In the genomic region with DNA sequence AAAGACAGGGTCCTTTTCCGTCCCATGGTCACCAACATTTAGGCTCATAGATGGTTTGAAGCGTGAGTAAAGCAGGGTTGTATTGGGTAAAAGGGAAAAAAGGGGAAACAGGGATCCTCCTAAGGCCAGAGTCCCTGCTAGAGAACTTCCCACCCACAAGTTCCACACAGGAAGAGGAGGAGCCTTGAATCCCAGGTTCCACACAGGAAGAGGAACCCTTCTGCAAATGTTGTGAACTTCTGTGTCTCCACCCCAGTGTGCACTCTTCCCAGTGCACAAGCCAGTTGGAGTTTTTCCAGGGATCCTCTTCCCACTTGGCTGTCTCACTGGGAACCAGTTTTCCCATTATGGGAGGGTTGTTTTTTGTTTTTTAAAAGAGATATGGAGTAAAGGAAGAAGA, we compare ENCODE assay signal across 1 cellular context.
TF ChIP-seq lines count a peak whose summit lies in the region.

No MANE protein-coding gene starts in this region.

TF ChIP-seq in K562, 482 proteins besides CTCF, POLR2A, EP300 and RAD21:
- TF ChIP-seq, protein P1, sequence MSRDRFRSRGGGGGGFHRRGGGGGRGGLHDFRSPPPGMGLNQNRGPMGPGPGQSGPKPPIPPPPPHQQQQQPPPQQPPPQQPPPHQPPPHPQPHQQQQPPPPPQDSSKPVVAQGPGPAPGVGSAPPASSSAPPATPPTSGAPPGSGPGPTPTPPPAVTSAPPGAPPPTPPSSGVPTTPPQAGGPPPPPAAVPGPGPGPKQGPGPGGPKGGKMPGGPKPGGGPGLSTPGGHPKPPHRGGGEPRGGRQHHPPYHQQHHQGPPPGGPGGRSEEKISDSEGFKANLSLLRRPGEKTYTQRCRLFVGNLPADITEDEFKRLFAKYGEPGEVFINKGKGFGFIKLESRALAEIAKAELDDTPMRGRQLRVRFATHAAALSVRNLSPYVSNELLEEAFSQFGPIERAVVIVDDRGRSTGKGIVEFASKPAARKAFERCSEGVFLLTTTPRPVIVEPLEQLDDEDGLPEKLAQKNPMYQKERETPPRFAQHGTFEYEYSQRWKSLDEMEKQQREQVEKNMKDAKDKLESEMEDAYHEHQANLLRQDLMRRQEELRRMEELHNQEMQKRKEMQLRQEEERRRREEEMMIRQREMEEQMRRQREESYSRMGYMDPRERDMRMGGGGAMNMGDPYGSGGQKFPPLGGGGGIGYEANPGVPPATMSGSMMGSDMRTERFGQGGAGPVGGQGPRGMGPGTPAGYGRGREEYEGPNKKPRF (IDR thresholded peaks at IDR 0.05; ENCODE audit: low read depth, low read length), result no peak
- TF ChIP-seq SPI1 (IDR thresholded peaks at IDR 0.05; ENCODE audit: borderline replicate concordance, low read depth, low read length), result 0 out of 2 replicates have a peak, but pooled peaks have one; percentile 18
